Comparison of ENCODE assay signal across 14 cellular contexts in the genomic region with DNA sequence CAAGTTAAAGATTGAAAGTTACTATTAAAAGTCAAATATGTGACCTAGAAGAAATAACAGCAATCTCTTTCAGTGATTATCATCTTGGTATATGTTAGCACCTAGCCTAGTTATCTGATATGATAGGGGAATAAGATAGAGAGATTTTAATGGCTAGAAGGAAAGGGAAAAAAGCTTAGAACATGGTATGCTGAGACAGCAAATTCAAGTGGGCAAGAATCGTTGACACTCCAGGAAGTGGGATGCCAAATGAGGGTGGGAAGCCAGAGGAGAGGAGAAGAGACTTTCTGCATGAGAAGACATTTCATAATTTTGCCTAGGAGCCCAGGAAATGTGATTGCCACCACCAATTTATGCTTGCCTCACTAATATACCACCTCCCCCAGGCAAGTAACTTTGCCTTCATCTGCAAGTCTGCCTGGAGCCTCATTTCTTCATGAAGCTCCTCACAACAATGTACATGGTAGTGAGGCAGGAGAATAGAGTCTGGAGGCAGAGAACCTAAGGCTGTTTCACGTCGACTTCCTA.
DNase-seq lines count a peak whose midpoint lies in the region; ATAC-seq, FAIRE-seq and TF ChIP-seq lines count a peak whose summit lies in the region.
"Had no signal": no experiment of that assay in that cellular context is flagged by ENCODE, and none has a peak within 500 bp of the region (broad histone marks: within the 10 kb centered on the region; RNA-seq: fewer than 3 reads in every experiment).

No MANE protein-coding gene starts in this region.

- H3K4me3 ChIP-seq in A549 (no peak overlapping the region), K562 (no peak overlapping the region), skeletal muscle satellite cell (ENCODE audit: low read length) (peak overlapping the region; percentile 61)

- H3K36me3 Mint-ChIP-seq in Calu3 (ENCODE audit: insufficient read depth, unreplicated experiment): no peaks in the 10 kb centered on the region
- H3K36me3 Mint-ChIP-seq: CD14-positive monocyte; CD4-positive, alpha-beta memory T cell had no signal

- no peaks in the 10 kb centered on the region for H4K20me1 ChIP-seq in K562 (replicated peaks; ENCODE audit: control insufficient read depth, insufficient read depth, low read length)

- BruUV-seq in Calu3 (replicated peaks; lab: Mats Ljungman, UMichigan): no TSS peak
- BruUV-seq in K562 (replicated peaks; lab: Mats Ljungman, UMichigan): no TSS peak

- no peaks in the 10 kb centered on the region for H3K27me3 Mint-ChIP-seq in Calu3 (ENCODE audit: unreplicated experiment)

- intact Hi-C loops in Calu3 (cut with micrococcal nuclease; ENCODE audit: unreplicated experiment) (no loop called here), K562 (cut with micrococcal nuclease) (no loop called here)

- no peaks in the 10 kb centered on the region for H3K79me2 ChIP-seq in K562 (ENCODE audit: control insufficient read depth, insufficient read depth, low read length)

- H3K4me1 ChIP-seq in A549: no peaks in the 10 kb centered on the region
- H3K4me1 ChIP-seq in K562 (replicated peaks in 1 of 2; ENCODE audit: control insufficient read depth in 2 of 2, insufficient read depth in 2 of 2, low read length in 2 of 2): no peaks in the 10 kb centered on the region
- no peaks in the 10 kb centered on the region for H3K4me1 ChIP-seq in skeletal muscle satellite cell (ENCODE audit: control insufficient read depth, insufficient read depth, low read length)

- FAIRE-seq in A549 (lab: Jason Lieb, UNC) (no peak), K562 (lab: Jason Lieb, UNC) (no peak)
- FAIRE-seq: H1 had no signal

- TF ChIP-seq POLR2A in A549 (IDR thresholded peaks at IDR 0.05; ENCODE audit: low read length): no peak
- TF ChIP-seq POLR2A in K562 (conservative IDR thresholded peaks at IDR 0.05): no peak

- no peak overlapping the region for H3K9ac ChIP-seq in K562 (ENCODE audit: insufficient read depth in 1 of 2, low read depth in 2 of 2, low read length in 2 of 2)
- no peak overlapping the region for H3K9ac ChIP-seq in skeletal muscle satellite cell (ENCODE audit: low read depth, low read length)

- H3K9me3 ChIP-seq in A549 (no peaks in the 10 kb centered on the region), K562 (replicated peaks; ENCODE audit: control insufficient read depth, insufficient read depth, low read depth, low read length) (no peaks in the 10 kb centered on the region), skeletal muscle satellite cell (replicated peaks; ENCODE audit: low read length) (no peaks in the 10 kb centered on the region)

- no peak for TF ChIP-seq CTCF in A549 (IDR thresholded peaks at IDR 0.05)
- TF ChIP-seq CTCF in Calu3 (IDR thresholded peaks at IDR 0.05; ENCODE audit: unreplicated experiment): no peak
- TF ChIP-seq CTCF in K562 (IDR thresholded peaks at IDR 0.05 in 2 of 3, conservative IDR thresholded peaks at IDR 0.05 in 1 of 3; ENCODE audit: insufficient read depth in 2 of 3, low read depth in 1 of 3, low read length in 3 of 3): no peak

- H3K9me3 Mint-ChIP-seq in Calu3 (ENCODE audit: low read depth, unreplicated experiment): peaks cover 9% of the 10 kb centered on the region
- H3K9me3 Mint-ChIP-seq: H9 had no signal

- H3K4me1 Mint-ChIP-seq in Calu3 (ENCODE audit: low read depth, unreplicated experiment): peaks cover 15% of the 10 kb centered on the region
- H3K4me1 Mint-ChIP-seq: CD4-positive, alpha-beta memory T cell; H9 had no signal

- no peaks in the 10 kb centered on the region for H3K27me3 ChIP-seq in K562 (ENCODE audit: control insufficient read depth in 2 of 2, insufficient read depth in 2 of 2, low read length in 2 of 2)
- H3K27me3 ChIP-seq in skeletal muscle satellite cell (ENCODE audit: control insufficient read depth, insufficient read depth, low read length): no peaks in the 10 kb centered on the region

- H3K4me2 ChIP-seq in A549 (no peak overlapping the region), K562 (ENCODE audit: insufficient read depth, low read length) (no peak overlapping the region), skeletal muscle satellite cell (ENCODE audit: low read length) (peak overlapping the region; percentile 73)

- H3K4me3 Mint-ChIP-seq in Calu3 (ENCODE audit: low read depth, unreplicated experiment): no peak overlapping the region
- H3K4me3 Mint-ChIP-seq: CD14-positive monocyte; CD4-positive, alpha-beta memory T cell; H9 had no signal

- H3K27ac ChIP-seq in A549 (no peak overlapping the region), K562 (ENCODE audit: extremely low read depth, low read depth, low read length) (no peak overlapping the region)

- in situ Hi-C loops in K562 (cut with MboI): no loop called here

- H3K36me3 ChIP-seq in K562 (ENCODE audit: control insufficient read depth, insufficient read depth, low read length) (no peaks in the 10 kb centered on the region), skeletal muscle satellite cell (ENCODE audit: insufficient read depth, low read length) (no peaks in the 10 kb centered on the region)

- peak overlapping the region; percentile 13 for H3K27ac Mint-ChIP-seq in Calu3 (ENCODE audit: unreplicated experiment)
- H3K27ac Mint-ChIP-seq: CD14-positive monocyte; CD4-positive, alpha-beta memory T cell had no signal

- CTCF ChIA-PET in A549 (lab: Yijun Ruan, JAX) (no interaction called here), Calu3 (lab: Charles Lee) (no interaction called here), K562 (lab: Yijun Ruan, JAX; ENCODE audit: low intra/inter-chr PET ratio) (no interaction called here)

- DNase-seq in A549 (ENCODE audit: low read depth in 1 of 2, low spot score in 1 of 2) (no peak), Calu3 (no peak), K562 (ENCODE audit: extremely low read depth in 1 of 4, low spot score in 3 of 4) (no peak), NCI-H2196 treated with DMSO at 0.1 percent for 48 hours (lab: John Stamatoyannopoulos, UW; ENCODE audit: unreplicated experiment) (no peak)
- DNase-seq: 8988T; CD4-positive, alpha-beta memory T cell; DMS79 treated with DMSO at 0.1 percent for 48 hours; GF-D8; H9 had no signal

- TF ChIP-seq RAD21 in A549 (conservative IDR thresholded peaks at IDR 0.05 in 1 of 2, IDR thresholded peaks at IDR 0.05 in 1 of 2) (no peak), K562 (CRISPR knock-in tag; conservative IDR thresholded peaks at IDR 0.05 in 1 of 2, IDR thresholded peaks at IDR 0.05 in 1 of 2) (no peak)

- POLR2A ChIA-PET in A549 (lab: Yijun Ruan, JAX) (no interaction called here), K562 (lab: Yijun Ruan, JAX) (no interaction called here)

- H2AFZ ChIP-seq in K562 (ENCODE audit: low read depth, low read length): no peak overlapping the region

- TF ChIP-seq EP300 in A549 (IDR thresholded peaks at IDR 0.05) (no peak), K562 (IDR thresholded peaks at IDR 0.05; ENCODE audit: low read length) (no peak)

- 60% methylated on average over 3 of the region's 3 CpGs for WGBS in A549 (ENCODE audit: missing lambda C conversion rate)
- 0% methylated on average over 3 of the region's 3 CpGs for WGBS in K562 (ENCODE audit: insufficient coverage, low coverage, missing lambda C conversion rate)

- no peaks in the 10 kb centered on the region for H3K9me1 ChIP-seq in K562 (ENCODE audit: control insufficient read depth, insufficient read depth, low read length)

- ATAC-seq in A549 (no peak), K562 (no peak), GM21390 (IDR thresholded peaks at IDR 0.05; ENCODE audit: unreplicated experiment) (no peak), GM21737 (IDR thresholded peaks at IDR 0.05; ENCODE audit: unreplicated experiment) (no peak)

TF ChIP-seq in A549, 52 proteins besides CTCF, POLR2A, EP300 and RAD21:
- TF ChIP-seq MAFK (IDR thresholded peaks at IDR 0.05; ENCODE audit: partially characterized antibody) (peak; percentile 71), EHF (CRISPR knock-in tag; IDR thresholded peaks at IDR 0.05) (no peak)

TF ChIP-seq in K562, 482 proteins besides CTCF, POLR2A, EP300 and RAD21:
- peak; percentile 34; the same call in 1 of the 2 replicates for TF ChIP-seq C11orf30 (IDR thresholded peaks at IDR 0.05; ENCODE audit: low read depth)
- no peak for TF ChIP-seq CREB5 (CRISPR knock-in tag; IDR thresholded peaks at IDR 0.05)
- TF ChIP-seq ZNF316 (IDR thresholded peaks at IDR 0.05): peak; percentile 46
- TF ChIP-seq MAFG (tag; conservative IDR thresholded peaks at IDR 0.05): 0 out of 2 replicates have a peak, but pooled peaks have one; percentile 28

Comparison
In these comparisons a context has a peak if more than half of its experiments do, and no peak if none do; other contexts are left out.
1. Of the 35 proteins assayed by ChIP-seq in both K562 and A549: peak only in K562: none; only in A549: MAFK; in both: none; in neither: 34.